Comparison of ENCODE assay signal across 8 cellular contexts in genomic region chr1:169892819-169893644, GRCh38. TPM values are rescaled to one million over a fixed set of nuclear protein-coding genes. Genes with fewer than 3 reads are reported as not detected.
A peak's percentile ranks its signal among the peaks of the same experiment; 100 is the strongest.
DNase-seq lines count a peak whose midpoint lies in the region; ATAC-seq and FAIRE-seq lines count a peak whose summit lies in the region.

No MANE protein-coding gene starts in this region.

- H2AK5ac ChIP-seq in mesenchymal stem cell (ENCODE audit: low read length, severe bottlenecking), result no peak overlapping the region

- peak overlapping the region; percentile 89 for H3K4me3 ChIP-seq in SJCRH30
- H3K4me3 ChIP-seq in duodenal mucosa (ENCODE audit: low read depth in 1 of 2, low read length in 2 of 2), result peak overlapping the region; percentile 79 to 87
- H3K4me3 ChIP-seq in mesenchymal stem cell (ENCODE audit: insufficient read depth in 1 of 2, low read depth in 1 of 2, low read length in 2 of 2), result peak overlapping the region; percentile 89 to 91

- peak overlapping the region in 1 of 2 experiments; percentile 16 for H2BK12ac ChIP-seq in mesenchymal stem cell (ENCODE audit: low read length in 2 of 2)

- H3K14ac ChIP-seq in mesenchymal stem cell (ENCODE audit: low read length in 2 of 2), result peak overlapping the region in 1 of 2 experiments; percentile 88

- H3K27me3 Mint-ChIP-seq in activated T-cell treated with anti-CD3 and anti-CD28 coated beads, Interleukin-2, amount 50 U/mL, for 24 hours, result no peaks in the 10 kb centered on the region

- no peaks in the 10 kb centered on the region for H3K9me3 ChIP-seq in SJCRH30 (replicated peaks)
- no peaks in the 10 kb centered on the region for H3K9me3 ChIP-seq in duodenal mucosa (ENCODE audit: control insufficient read depth in 1 of 2, low read length in 2 of 2)
- H3K9me3 ChIP-seq in mesenchymal stem cell (ENCODE audit: control insufficient read depth, low read length), result no peaks in the 10 kb centered on the region

- peak overlapping the region; percentile 87 for H2BK15ac ChIP-seq in mesenchymal stem cell (ENCODE audit: low read depth, poor library complexity, severe bottlenecking)

- peak overlapping the region; percentile 96 for H3K27ac Mint-ChIP-seq in activated T-cell treated with anti-CD3 and anti-CD28 coated beads, Interleukin-2, amount 50 U/mL, for 24 hours

- peak overlapping the region; percentile 72 for H3K4me2 ChIP-seq in mesenchymal stem cell (ENCODE audit: low read length, poor library complexity, severe bottlenecking)

- H3K18ac ChIP-seq in mesenchymal stem cell (ENCODE audit: low read depth in 1 of 2, low read length in 2 of 2), result peak overlapping the region; percentile 93 to 97

- H2BK5ac ChIP-seq in mesenchymal stem cell (ENCODE audit: low read depth, low read length, poor library complexity, severe bottlenecking), result peak overlapping the region; percentile 88

- H3K4me1 ChIP-seq in SJCRH30, result no peaks in the 10 kb centered on the region
- peaks cover 27 to 28% of the 10 kb centered on the region in 2 donors for H3K4me1 ChIP-seq in duodenal mucosa (ENCODE audit: control insufficient read depth in 1 of 2, insufficient read depth in 2 of 2, low read length in 2 of 2)
- peaks cover 3% of the 10 kb centered on the region for H3K4me1 ChIP-seq in mesenchymal stem cell (ENCODE audit: control insufficient read depth, insufficient read depth, low read depth, low read length)

- peak overlapping the region; percentile 92 for H3K4ac ChIP-seq in mesenchymal stem cell (ENCODE audit: low read depth in 1 of 2, low read length in 2 of 2)

- H3K27ac ChIP-seq in SJCRH30 (peak overlapping the region; percentile 100), duodenal mucosa (ENCODE audit: low read depth, low read length) (peak overlapping the region; percentile 92), mesenchymal stem cell (ENCODE audit: low read length, poor library complexity, severe bottlenecking) (no peak overlapping the region), substantia nigra (ENCODE audit: low read depth, low read length, poor library complexity, severe bottlenecking) (peak overlapping the region; percentile 99)

- H3K27me3 ChIP-seq in SJCRH30 (no peaks in the 10 kb centered on the region), duodenal mucosa (ENCODE audit: control insufficient read depth in 1 of 2, insufficient read depth in 2 of 2, low read length in 2 of 2) (no peaks in the 10 kb centered on the region), mesenchymal stem cell (ENCODE audit: control insufficient read depth in 1 of 2, insufficient read depth in 1 of 2, low read length in 2 of 2) (peaks cover 0 to 5% of the 10 kb centered on the region in 2 experiments)

- H3K4me1 Mint-ChIP-seq in activated T-cell treated with anti-CD3 and anti-CD28 coated beads, Interleukin-2, amount 50 U/mL, for 24 hours (ENCODE audit: low read depth), result peaks cover 52% of the 10 kb centered on the region

- no peaks in the 10 kb centered on the region for H3K9me3 Mint-ChIP-seq in activated T-cell treated with anti-CD3 and anti-CD28 coated beads, Interleukin-2, amount 50 U/mL, for 24 hours

- ATAC-seq in HG03060 (IDR thresholded peaks at IDR 0.05; ENCODE audit: low read depth, unreplicated experiment), result peak; percentile 0

- FAIRE-seq in GM19239 (lab: Jason Lieb, UNC), result no peak

- H3K36me3 ChIP-seq in SJCRH30 (no peaks in the 10 kb centered on the region), duodenal mucosa (ENCODE audit: control insufficient read depth in 1 of 2, insufficient read depth in 2 of 2, low read length in 2 of 2) (peaks cover 0 to 7% of the 10 kb centered on the region in 2 donors), mesenchymal stem cell (ENCODE audit: control insufficient read depth in 1 of 2, insufficient read depth in 2 of 2, low read depth in 1 of 2, low read length in 2 of 2) (peaks cover 0 to 10% of the 10 kb centered on the region in 2 experiments)

- H2AFZ ChIP-seq in mesenchymal stem cell (ENCODE audit: low read depth, low read length), result peak overlapping the region; percentile 88

- H2BK120ac ChIP-seq in mesenchymal stem cell (ENCODE audit: low read depth, low read length), result peak overlapping the region; percentile 86

- H3K36me3 Mint-ChIP-seq in activated T-cell treated with anti-CD3 and anti-CD28 coated beads, Interleukin-2, amount 50 U/mL, for 24 hours (ENCODE audit: low read depth), result peaks cover 26% of the 10 kb centered on the region

- peak overlapping the region in 1 of 2 experiments; percentile 51 for H3K23ac ChIP-seq in mesenchymal stem cell (ENCODE audit: low read length in 2 of 2)

- 3% methylated on average over 45 of the region's 52 CpGs for WGBS in mesenchymal stem cell

- H3K79me1 ChIP-seq in mesenchymal stem cell (replicated peaks; ENCODE audit: low read length, poor library complexity, severe bottlenecking), result peaks cover 4% of the 10 kb centered on the region

- H3K9ac ChIP-seq in duodenal mucosa (ENCODE audit: low read depth in 1 of 2, low read length in 2 of 2) (peak overlapping the region; percentile 76 to 89), mesenchymal stem cell (ENCODE audit: low read length) (peak overlapping the region; percentile 99)

- peak overlapping the region; percentile 87 for H4K91ac ChIP-seq in mesenchymal stem cell (ENCODE audit: low read length)

- no peak for DNase-seq in activated T-cell treated with anti-CD3 and anti-CD28 coated beads, Interleukin-2, amount 50 U/mL, for 24 hours
- DNase-seq in activated T-cell treated with anti-CD3 and anti-CD28 coated beads, Interleukin-2, amount 50 U/mL, for 1 hour, result no peak
- DNase-seq in SJCRH30, result no peak
- peak; percentile 59 for DNase-seq in mesenchymal stem cell
- peak in 21 of 49 donors; percentile 29 to 70 (median 46) for DNase-seq in substantia nigra (lab: John Stamatoyannopoulos, UW)
- DNase-seq in GM19239 (ENCODE audit: insufficient read length, low spot score), result no peak

- H4K8ac ChIP-seq in mesenchymal stem cell (ENCODE audit: low read length), result peak overlapping the region; percentile 66

- H3K4me3 Mint-ChIP-seq in activated T-cell treated with anti-CD3 and anti-CD28 coated beads, Interleukin-2, amount 50 U/mL, for 24 hours, result peak overlapping the region; percentile 80

RNA-seq across cellular contexts. Expression of gene SCYL3, which starts 0.7 kb away (rescaled TPM):
- 3.7 and 4.6 TPM in 2 replicates for total RNA-seq in SJCRH30 (2014; rRNA removed; shearing (Covaris generic))
- 3.4 TPM for polyA plus RNA-seq in mesenchymal stem cell (2013, experiment 1 of 2)
- polyA plus RNA-seq in mesenchymal stem cell (2013, experiment 2 of 2), result 3.4 TPM
